Comparison of ENCODE assay signal across 17 cellular contexts in the genomic region with DNA sequence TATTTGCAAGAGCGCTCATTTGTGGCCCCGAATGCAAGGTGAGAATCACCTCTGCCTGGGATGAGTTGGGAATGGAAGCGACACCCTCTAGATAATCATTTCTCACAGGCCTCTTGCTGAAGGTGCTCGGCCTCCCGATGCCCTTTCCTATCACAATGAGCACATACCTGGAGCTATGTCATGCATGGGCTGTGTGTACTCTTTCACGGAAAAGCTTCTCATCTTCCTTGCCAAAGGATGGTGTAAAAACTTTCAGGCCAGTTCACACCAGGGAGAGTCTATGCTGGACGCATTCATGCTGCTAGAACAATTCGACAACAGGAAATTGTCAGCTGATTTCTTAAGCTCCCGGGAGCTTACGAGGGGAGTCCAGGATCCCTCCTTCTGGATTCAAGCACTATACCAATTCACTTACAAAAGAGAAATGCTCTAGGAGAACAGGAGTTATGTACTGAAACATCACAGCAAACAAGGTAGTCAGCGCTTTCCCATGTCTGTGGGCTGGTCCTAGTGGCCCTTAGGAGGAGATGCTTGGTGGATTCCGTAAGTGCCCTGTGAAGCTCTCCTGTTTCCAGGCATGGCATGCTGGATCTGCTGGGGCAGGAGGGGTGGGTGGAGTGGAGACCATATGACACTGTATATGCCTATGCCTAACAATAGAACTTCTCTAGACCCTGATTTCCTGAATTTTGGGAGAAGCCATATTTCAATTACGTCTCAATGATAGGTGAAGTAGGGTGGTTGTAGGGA. TPM values are rescaled to one million over a fixed set of nuclear protein-coding genes. Genes with fewer than 3 reads are reported as not detected.
DNase-seq lines count a peak whose midpoint lies in the region; ATAC-seq and TF ChIP-seq lines count a peak whose summit lies in the region.
"Had no signal": no experiment of that assay in that cellular context is flagged by ENCODE, and none has a peak within 500 bp of the region (broad histone marks: within the 10 kb centered on the region; RNA-seq: fewer than 3 reads in every experiment).

No MANE protein-coding gene starts in this region.

- peaks cover 17% of the 10 kb centered on the region for H3K27me3 ChIP-seq in neural progenitor cell
- H3K27me3 ChIP-seq in thyroid gland = no peaks in the 10 kb centered on the region

- intact Hi-C loops in thyroid gland (cut with DNase I) = no loop called here

- peak overlapping the region; percentile 37 for H3K27ac Mint-ChIP-seq in neural progenitor cell
- H3K27ac Mint-ChIP-seq: CD8-positive, alpha-beta memory T cell had no signal

- H3K9ac ChIP-seq in neural progenitor cell = no peak overlapping the region

- no peaks in the 10 kb centered on the region for H3K79me2 ChIP-seq in neural progenitor cell (ENCODE audit: low read depth)

- H4K20me1 ChIP-seq in neural progenitor cell (ENCODE audit: low read depth) = peaks cover 9% of the 10 kb centered on the region

- TF ChIP-seq CTCF in epithelial cell of proximal tubule (conservative IDR thresholded peaks at IDR 0.05; ENCODE audit: low read depth, low read length) = no peak
- TF ChIP-seq CTCF in neural progenitor cell (IDR thresholded peaks at IDR 0.05) = no peak
- no peak for TF ChIP-seq CTCF in thyroid gland (IDR thresholded peaks at IDR 0.05)

- H3K4me1 Mint-ChIP-seq in neural progenitor cell = peaks cover 28% of the 10 kb centered on the region
- H3K4me1 Mint-ChIP-seq: CD14-positive monocyte; CD8-positive, alpha-beta memory T cell had no signal

- peaks cover 12% of the 10 kb centered on the region for H3K27me3 Mint-ChIP-seq in neural progenitor cell (ENCODE audit: insufficient read depth, low read depth)

- H3K4me3 ChIP-seq in epithelial cell of proximal tubule (ENCODE audit: low read depth, low read length) (no peak overlapping the region), neural progenitor cell (no peak overlapping the region), thyroid gland (replicated peaks in 1 of 3) (no peak overlapping the region)
- H3K4me3 ChIP-seq: GM12878, HAP-1, K562 had no signal

- no peaks in the 10 kb centered on the region for H3K36me3 Mint-ChIP-seq in neural progenitor cell
- H3K36me3 Mint-ChIP-seq: CD14-positive monocyte; CD8-positive, alpha-beta memory T cell had no signal

- H3K4me3 Mint-ChIP-seq in neural progenitor cell = no peak overlapping the region
- H3K4me3 Mint-ChIP-seq: CD14-positive monocyte; CD8-positive, alpha-beta memory T cell had no signal

- no peak for ATAC-seq in HG03159 (IDR thresholded peaks at IDR 0.05; ENCODE audit: unreplicated experiment)
- ATAC-seq: GM12878, K562 had no signal

- H3K9me3 ChIP-seq in neural progenitor cell (ENCODE audit: low read depth) (no peaks in the 10 kb centered on the region), thyroid gland (no peaks in the 10 kb centered on the region)
- H3K9me3 ChIP-seq: Caco-2, HAP-1 had no signal

- no peak overlapping the region for H3K4me2 ChIP-seq in neural progenitor cell

- TF ChIP-seq POLR2A in thyroid gland (IDR thresholded peaks at IDR 0.05) = no peak

- H2AFZ ChIP-seq in neural progenitor cell (replicated peaks) = no peak overlapping the region

- H3K4me1 ChIP-seq in neural progenitor cell = peaks cover 30% of the 10 kb centered on the region
- H3K4me1 ChIP-seq in thyroid gland = peaks cover 23 to 33% of the 10 kb centered on the region in 2 donors
- H3K4me1 ChIP-seq: HAP-1 had no signal

- no peak overlapping the region for H3K27ac ChIP-seq in neural progenitor cell
- peak overlapping the region; percentile 78 to 88 (median 85) for H3K27ac ChIP-seq in thyroid gland
- H3K27ac ChIP-seq: 22Rv1, HL-60 had no signal

- 34 to 55% methylated on average over 13 of the region's 13 CpGs for WGBS in thyroid gland, 2 donors

- H3K9me3 Mint-ChIP-seq in neural progenitor cell = no peaks in the 10 kb centered on the region

- DNase-seq in DMS53 (lab: John Stamatoyannopoulos, UW) (peak; percentile 28), DMS53 treated with DMSO at 0.1 percent for 48 hours (lab: John Stamatoyannopoulos, UW; ENCODE audit: unreplicated experiment) (no peak), epithelial cell of proximal tubule (ENCODE audit: low read depth) (peak; percentile 12), neural progenitor cell (ENCODE audit: low spot score) (no peak), thyroid gland (peak; percentile 80), germinal center (ENCODE audit: low spot score) (no peak), DMS114 treated with DMSO at 0.1 percent for 48 hours (lab: John Stamatoyannopoulos, UW; ENCODE audit: unreplicated experiment) (no peak)
- DNase-seq: Caco-2; CD8-positive, alpha-beta memory T cell had no signal

- peaks cover 3% of the 10 kb centered on the region for H3F3A ChIP-seq in neural progenitor cell (ENCODE audit: low read depth)

- no peaks in the 10 kb centered on the region for H3K36me3 ChIP-seq in neural progenitor cell
- no peaks in the 10 kb centered on the region for H3K36me3 ChIP-seq in thyroid gland
- H3K36me3 ChIP-seq: HAP-1 had no signal

RNA-seq across cellular contexts. Expression of a gene that starts 53.1 kb away (rescaled TPM):
- total RNA-seq in epithelial cell of proximal tubule (0.07 TPM in 1 of 2 replicates, not detected in the other), neural progenitor cell (ENCODE audit: low replicate concordance) (11.0 and 20.7 TPM in 2 replicates), thyroid gland (1 to 10 TPM; 4.0 to 6.7 (median 5.7) TPM)
- total RNA-seq: G401 had no signal

Comparison
In these comparisons a context has a peak if more than half of its experiments do, and no peak if none do; other contexts are left out.
1. DNase-seq: peak in DMS53 (single experiment), epithelial cell of proximal tubule (single experiment) and thyroid gland (2 of 2); none in DMS53 treated with DMSO at 0.1 percent for 48 hours (single experiment), neural progenitor cell (single experiment), germinal center (single experiment) and DMS114 treated with DMSO at 0.1 percent for 48 hours (single experiment).